34 cellular contexts compared by ENCODE assay signal in genomic region chr6:39321761-39322160, GRCh38. TPM values are rescaled to one million over a fixed set of nuclear protein-coding genes. Genes with fewer than 3 reads are reported as not detected.
"Had no signal": no experiment of that assay in that cellular context is flagged by ENCODE, and none has a peak within 500 bp of the region (broad histone marks: within the 10 kb centered on the region; RNA-seq: fewer than 3 reads in every experiment).

No MANE protein-coding gene starts in this region.

- H3K9me3 ChIP-seq: colonic mucosa, SJCRH30 had no signal

- H3K4me1 Mint-ChIP-seq: activated CD4-positive, alpha-beta memory T cell treated with anti-CD3 and anti-CD28 coated beads, Interleukin-2, amount 10 ng/mL, durations not matched to agents 7 days and 5 days; activated CD8-positive, alpha-beta memory T cell treated with anti-CD3 and anti-CD28 coated beads, Interleukin-2, amount 10 ng/mL, durations not matched to agents 7 days and 5 days; activated naive CD8-positive, alpha-beta T cell treated with anti-CD3 and anti-CD28 coated beads for 36 hours; central memory CD8-positive, alpha-beta T cell had no signal

- H3K4me3 ChIP-seq: cardiac muscle cell, colonic mucosa, SJCRH30, SK-N-MC had no signal

- H3K4me1 ChIP-seq: colonic mucosa, SJCRH30 had no signal

- H3K27me3 ChIP-seq: colonic mucosa had no signal

- H3K27ac ChIP-seq: cardiac muscle cell, colonic mucosa, SJCRH30, SK-N-MC, VCaP had no signal

- H3K4me3 Mint-ChIP-seq: activated B cell treated with CpG ODN at 0.5 μM for 24 hours; activated CD4-positive, alpha-beta memory T cell treated with anti-CD3 and anti-CD28 coated beads, Interleukin-2, amount 10 ng/mL, durations not matched to agents 7 days and 5 days; activated CD8-positive, alpha-beta memory T cell treated with anti-CD3 and anti-CD28 coated beads, Interleukin-2, amount 10 ng/mL, durations not matched to agents 7 days and 5 days; activated naive CD8-positive, alpha-beta T cell treated with anti-CD3 and anti-CD28 coated beads for 36 hours; central memory CD8-positive, alpha-beta T cell; T-helper 1 cell treated with Interleukin-12 subunit alpha and Interleukin-12 subunit beta and Interleukin-4 antibody, amounts not matched to agents 30 μg/mL and 1 μg/mL, for 36 hours; T-helper 2 cell treated with Interferon-gamma antibody and Interleukin-4, amounts not matched to agents 5 μg/mL and 100 μg/mL, for 36 hours had no signal

- DNase-seq: activated B cell treated with CpG ODN at 0.5 μM for 24 hours; activated CD4-positive, alpha-beta memory T cell treated with anti-CD3 and anti-CD28 coated beads, Interleukin-2, amount 10 ng/mL, durations not matched to agents 7 days and 5 days; activated CD4-positive, alpha-beta T cell treated with anti-CD3 and anti-CD28 coated beads for 48 hours; activated CD4-positive, CD25-positive, alpha-beta regulatory T cell treated with anti-CD3 and anti-CD28 coated beads, Interleukin-2, amount 50 U/mL, for 72 hours; activated CD8-positive, alpha-beta memory T cell treated with anti-CD3 and anti-CD28 coated beads for 24 hours; activated CD8-positive, alpha-beta memory T cell treated with anti-CD3 and anti-CD28 coated beads, Interleukin-2, amount 10 ng/mL, durations not matched to agents 7 days and 5 days; activated CD8-positive, alpha-beta memory T cell treated with anti-CD3 and anti-CD28 coated beads, Interleukin-2, amount 50 U/mL, for 48 hours; activated effector memory CD4-positive, alpha-beta T cell treated with Interleukin-2 at 50 U/mL for 16 hours; activated naive CD4-positive, alpha-beta T cell; activated naive CD4-positive, alpha-beta T cell treated with anti-CD3 and anti-CD28 coated beads, Interleukin-2, amount 50 U/mL, for 16 hours; activated naive CD8-positive, alpha-beta T cell treated with anti-CD3 and anti-CD28 coated beads for 36 hours; activated T-cell treated with anti-CD3 and anti-CD28 coated beads, Interleukin-2, amount 50 U/mL, for 48 hours; amniotic stem cell; aorta; colonic mucosa; MM.1S; MV-4-11; NCI-H1436 treated with DMSO at 0.1 percent for 48 hours; NCI-H1694 treated with DMSO at 0.1 percent for 48 hours; NCI-H2107; NCI-H2171; NCI-H446; NCI-H526 treated with DMSO at 0.1 percent for 48 hours; Right ventricle myocardium superior; SJCRH30 had no signal

- ATAC-seq: activated CD8-positive, alpha-beta memory T cell treated with anti-CD3 and anti-CD28 coated beads, Interleukin-2, amount 10 ng/mL, durations not matched to agents 7 days and 5 days had no signal

- H3K9me3 Mint-ChIP-seq: activated B cell treated with CpG ODN at 0.5 μM for 24 hours; activated CD4-positive, alpha-beta memory T cell treated with anti-CD3 and anti-CD28 coated beads, Interleukin-2, amount 10 ng/mL, durations not matched to agents 7 days and 5 days; activated naive CD8-positive, alpha-beta T cell treated with anti-CD3 and anti-CD28 coated beads for 36 hours; central memory CD8-positive, alpha-beta T cell; T-helper 1 cell treated with Interleukin-12 subunit alpha and Interleukin-12 subunit beta and Interleukin-4 antibody, amounts not matched to agents 30 μg/mL and 1 μg/mL, for 36 hours; T-helper 2 cell treated with Interferon-gamma antibody and Interleukin-4, amounts not matched to agents 5 μg/mL and 100 μg/mL, for 36 hours had no signal

- H3K36me3 Mint-ChIP-seq: activated CD8-positive, alpha-beta memory T cell treated with anti-CD3 and anti-CD28 coated beads, Interleukin-2, amount 10 ng/mL, durations not matched to agents 7 days and 5 days; activated naive CD8-positive, alpha-beta T cell treated with anti-CD3 and anti-CD28 coated beads for 36 hours had no signal

- H3K36me3 ChIP-seq: cardiac muscle cell, colonic mucosa, SJCRH30 had no signal

- H3K27ac Mint-ChIP-seq: activated B cell treated with CpG ODN at 0.5 μM for 24 hours; activated CD4-positive, alpha-beta memory T cell treated with anti-CD3 and anti-CD28 coated beads, Interleukin-2, amount 10 ng/mL, durations not matched to agents 7 days and 5 days; activated CD8-positive, alpha-beta memory T cell treated with anti-CD3 and anti-CD28 coated beads, Interleukin-2, amount 10 ng/mL, durations not matched to agents 7 days and 5 days; activated naive CD8-positive, alpha-beta T cell treated with anti-CD3 and anti-CD28 coated beads for 36 hours; T-helper 1 cell treated with Interleukin-12 subunit alpha and Interleukin-12 subunit beta and Interleukin-4 antibody, amounts not matched to agents 30 μg/mL and 1 μg/mL, for 36 hours; T-helper 2 cell treated with Interferon-gamma antibody and Interleukin-4, amounts not matched to agents 5 μg/mL and 100 μg/mL, for 36 hours had no signal

RNA-seq across cellular contexts. Expression of gene KCNK16, which starts 0.7 kb away (rescaled TPM):
- total RNA-seq: activated B cell treated with CpG ODN at 0.5 μM for 24 hours; activated CD4-positive, alpha-beta memory T cell treated with anti-CD3 and anti-CD28 coated beads, Interleukin-2, amount 10 ng/mL, durations not matched to agents 7 days and 5 days; activated CD8-positive, alpha-beta memory T cell treated with anti-CD3 and anti-CD28 coated beads, Interleukin-2, amount 10 ng/mL, durations not matched to agents 7 days and 5 days; activated naive CD8-positive, alpha-beta T cell treated with anti-CD3 and anti-CD28 coated beads for 36 hours; aorta; cardiac muscle cell; chondrocyte; colonic mucosa; LHCN-M2; OCI-LY7; Right ventricle myocardium superior; SJCRH30 had no signal

RNA-seq across cellular contexts. Expression of gene KCNK17, which starts 7.5 kb away (rescaled TPM):
- total RNA-seq: activated B cell treated with CpG ODN at 0.5 μM for 24 hours; activated CD4-positive, alpha-beta memory T cell treated with anti-CD3 and anti-CD28 coated beads, Interleukin-2, amount 10 ng/mL, durations not matched to agents 7 days and 5 days; activated CD8-positive, alpha-beta memory T cell treated with anti-CD3 and anti-CD28 coated beads, Interleukin-2, amount 10 ng/mL, durations not matched to agents 7 days and 5 days; activated naive CD8-positive, alpha-beta T cell treated with anti-CD3 and anti-CD28 coated beads for 36 hours; cardiac muscle cell; chondrocyte; colonic mucosa; LHCN-M2; OCI-LY7; Right ventricle myocardium superior; SJCRH30 had no signal
